Comparison of ENCODE assay signal across 22 cellular contexts in the genomic region with DNA sequence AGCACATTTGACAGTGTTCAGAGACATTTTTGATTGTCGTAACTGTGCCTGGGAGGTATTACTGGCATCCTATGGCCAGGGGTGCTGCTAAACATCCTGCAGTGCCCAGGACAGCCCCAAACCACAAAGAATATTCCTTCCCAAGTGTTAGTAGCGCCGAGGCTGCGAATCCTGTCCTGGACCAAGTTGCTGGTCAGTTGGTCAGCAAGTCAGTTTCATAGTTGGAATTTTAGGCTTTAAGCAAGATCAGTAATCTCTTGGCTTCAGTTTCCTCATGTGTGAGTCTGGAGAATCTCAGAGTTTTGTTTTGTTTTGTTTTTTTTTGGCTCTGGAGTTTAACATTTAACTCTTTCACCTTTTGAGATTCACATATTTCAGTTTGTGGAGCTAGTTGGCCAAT.
A peak's percentile ranks its signal among the peaks of the same experiment; 100 is the strongest.
DNase-seq lines count a peak whose midpoint lies in the region; ATAC-seq, FAIRE-seq and TF ChIP-seq lines count a peak whose summit lies in the region.
"Had no signal": no experiment of that assay in that cellular context is flagged by ENCODE, and none has a peak within 500 bp of the region (broad histone marks: within the 10 kb centered on the region; RNA-seq: fewer than 3 reads in every experiment).

No MANE protein-coding gene starts in this region.

- TF ChIP-seq EP300 in HepG2 (IDR thresholded peaks at IDR 0.05; ENCODE audit: low read depth in 2 of 2, low read length in 2 of 2) (no peak), HepG2 (CRISPR knock-in tag; IDR thresholded peaks at IDR 0.05; ENCODE audit: borderline replicate concordance) (no peak)

- H3K4me2 ChIP-seq in HepG2 (ENCODE audit: low read depth, low read length) (no peak overlapping the region), trophoblast cell (ENCODE audit: low read length) (no peak overlapping the region)

- no peaks in the 10 kb centered on the region for H4K20me1 ChIP-seq in HepG2 (ENCODE audit: insufficient read depth, low read length)

- FAIRE-seq in HepG2 (lab: Jason Lieb, UNC) (no peak), endometrium (lab: Jason Lieb, UNC) (peak; percentile 82), kidney (lab: Jason Lieb, UNC) (no peak)
- FAIRE-seq: GM12891, GM18507, H54 had no signal

- peaks cover 19% of the 10 kb centered on the region for H3K79me1 ChIP-seq in trophoblast cell (ENCODE audit: low read length)

- H2BK5ac ChIP-seq in trophoblast cell (ENCODE audit: low read depth, low read length, poor library complexity) = no peak overlapping the region

- H3K4me3 ChIP-seq in liver (ENCODE audit: low read depth in 1 of 3, low read length in 3 of 3) = no peak overlapping the region
- no peak overlapping the region for H3K4me3 ChIP-seq in HepG2 (replicated peaks in 1 of 3; ENCODE audit: insufficient read depth in 1 of 3, low read depth in 2 of 3, low read length in 3 of 3)
- H3K4me3 ChIP-seq in kidney (ENCODE audit: low read length in 2 of 2) = no peak overlapping the region
- no peak overlapping the region for H3K4me3 ChIP-seq in trophoblast cell (ENCODE audit: low read depth, low read length)
- H3K4me3 ChIP-seq: HAP-1 had no signal

- WGBS in liver = 87% methylated on average over 4 of the region's 4 CpGs
- 100% methylated on average over 2 of the region's 4 CpGs for WGBS in HepG2 (ENCODE audit: low lambda C conversion rate)
- no CpG with 5 or more reads among the region's 4 CpGs for WGBS in trophoblast cell (ENCODE audit: extremely low coverage, insufficient coverage, insufficient read length)

- intact Hi-C loops in HepG2 (cut with micrococcal nuclease; ENCODE audit: unreplicated experiment) = loop anchor here (5.0 to 10.0 kb wide), 2 partner anchors 47 to 525 kb away; no protein-coding TSS in a partner anchor
- intact Hi-C loops in kidney (cut with DNase I) = no loop called here

- H3K79me2 ChIP-seq in HepG2 (ENCODE audit: insufficient read depth, low read length) (no peaks in the 10 kb centered on the region), trophoblast cell (ENCODE audit: control insufficient read depth, insufficient read depth, low read length, poor library complexity) (no peaks in the 10 kb centered on the region)

- CTCF ChIA-PET in HepG2 (lab: Yijun Ruan, JAX; ENCODE audit: low intra/inter-chr PET ratio, low total read pairs) = no interaction called here

- no peak for TF ChIP-seq POLR2A in HepG2 (IDR thresholded peaks at IDR 0.05; ENCODE audit: insufficient read depth in 1 of 2, low read depth in 2 of 2, low read length in 2 of 2)

- no peak for ATAC-seq in HepG2
- ATAC-seq in HG02840 (IDR thresholded peaks at IDR 0.05; ENCODE audit: low FRiP score, unreplicated experiment) = no peak

- no peak overlapping the region for H4K12ac ChIP-seq in trophoblast cell (ENCODE audit: low read depth, low read length)

- no peak overlapping the region for H2AK5ac ChIP-seq in trophoblast cell (ENCODE audit: low read length)

- TF ChIP-seq CTCF in liver (IDR thresholded peaks at IDR 0.05; ENCODE audit: low read depth, low read length, missing input control) (no peak), HepG2 (CRISPR knock-in tag; IDR thresholded peaks at IDR 0.05) (no peak), kidney (IDR thresholded peaks at IDR 0.05; ENCODE audit: borderline replicate concordance, extremely low read depth, insufficient read depth) (no peak)

- no peak overlapping the region for H3K27ac ChIP-seq in liver (ENCODE audit: low read depth in 1 of 2, low read length in 2 of 2)
- no peak overlapping the region for H3K27ac ChIP-seq in HepG2 (ENCODE audit: extremely low read length, insufficient read depth, low read length)
- H3K27ac ChIP-seq in kidney (ENCODE audit: low read depth in 2 of 2, low read length in 2 of 2) = peak overlapping the region; percentile 20 to 37
- peak overlapping the region; percentile 67 for H3K27ac ChIP-seq in trophoblast cell (ENCODE audit: low read depth, low read length)

- no peak overlapping the region for H2BK12ac ChIP-seq in trophoblast cell (ENCODE audit: low read length)

- H3K23ac ChIP-seq in trophoblast cell (ENCODE audit: low read length) = no peak overlapping the region

- H3K9ac ChIP-seq in liver (ENCODE audit: low read depth in 1 of 2, low read length in 2 of 2) (no peak overlapping the region), HepG2 (ENCODE audit: insufficient read depth, low read depth, low read length) (no peak overlapping the region), kidney (ENCODE audit: low read length in 2 of 2) (no peak overlapping the region), trophoblast cell (ENCODE audit: low read length) (no peak overlapping the region)

- DNase-seq in HepG2 (ENCODE audit: low spot score) (no peak), kidney (no peak), trophoblast cell (no peak), NCI-H2227 (lab: John Stamatoyannopoulos, UW; ENCODE audit: unreplicated experiment) (no peak), NCI-H2196 (lab: John Stamatoyannopoulos, UW; ENCODE audit: unreplicated experiment) (no peak)
- DNase-seq: 8988T; C1 segment of cervical spinal cord; Calu3; CD4-positive, alpha-beta memory T cell; COR-L47; DMS53; DMS79 treated with DMSO at 0.1 percent for 48 hours; GF-D8; GOT3; HFFc6 had no signal

- no peak overlapping the region for H4K91ac ChIP-seq in trophoblast cell (ENCODE audit: low read depth, low read length)

- no peak overlapping the region for H3K14ac ChIP-seq in trophoblast cell (ENCODE audit: low read length)

- TF ChIP-seq RAD21 in liver (IDR thresholded peaks at IDR 0.05) (no peak), HepG2 (CRISPR knock-in tag; IDR thresholded peaks at IDR 0.05) (no peak)

- no TSS peak for BruUV-seq in HepG2 (replicated peaks; lab: Mats Ljungman, UMichigan)

- no peak overlapping the region for H3K4ac ChIP-seq in trophoblast cell (ENCODE audit: low read depth, low read length)

- H3K9me3 ChIP-seq in liver (ENCODE audit: control insufficient read depth in 4 of 4, low read length in 3 of 4) (no peaks in the 10 kb centered on the region), HepG2 (ENCODE audit: low read length) (no peaks in the 10 kb centered on the region), kidney (ENCODE audit: control insufficient read depth in 1 of 2, low read length in 2 of 2) (no peaks in the 10 kb centered on the region), trophoblast cell (ENCODE audit: insufficient read depth, low read depth, low read length) (no peaks in the 10 kb centered on the region)
- H3K9me3 ChIP-seq: HAP-1 had no signal

- H3K4me1 ChIP-seq in liver (ENCODE audit: control insufficient read depth in 4 of 4, insufficient read depth in 4 of 4, low read length in 3 of 4) (peaks cover 13 to 30% (median 28%) of the 10 kb centered on the region in 4 donors), HepG2 (ENCODE audit: insufficient read depth, low read length) (peaks cover 44% of the 10 kb centered on the region), kidney (ENCODE audit: control insufficient read depth in 1 of 2, insufficient read depth in 1 of 2, low read depth in 1 of 2, low read length in 2 of 2) (peaks cover 14 to 41% of the 10 kb centered on the region in 2 donors), trophoblast cell (ENCODE audit: control insufficient read depth in 1 of 2, insufficient read depth in 2 of 2, low read length in 2 of 2) (peaks cover 10 to 15% of the 10 kb centered on the region in 2 experiments)

- H3K27me3 ChIP-seq in liver (ENCODE audit: control insufficient read depth in 4 of 4, insufficient read depth in 4 of 4, low read length in 3 of 4) (no peaks in the 10 kb centered on the region), HepG2 (ENCODE audit: control insufficient read depth in 1 of 2, insufficient read depth in 2 of 2, low read length in 2 of 2) (no peaks in the 10 kb centered on the region), trophoblast cell (ENCODE audit: insufficient read depth, low read length) (no peaks in the 10 kb centered on the region)

- no peak overlapping the region for H2BK120ac ChIP-seq in trophoblast cell (ENCODE audit: insufficient read depth, low read length, poor library complexity)

- no peak overlapping the region for H4K8ac ChIP-seq in trophoblast cell (ENCODE audit: low read depth, low read length)

- H3K36me3 ChIP-seq in liver (ENCODE audit: control insufficient read depth in 4 of 4, insufficient read depth in 3 of 4, low read depth in 1 of 4, low read length in 3 of 4) = peaks cover 0 to 14% (median 5%) of the 10 kb centered on the region in 4 donors
- peaks cover 17 to 31% of the 10 kb centered on the region in 2 experiments for H3K36me3 ChIP-seq in HepG2 (replicated peaks in 1 of 2; ENCODE audit: control insufficient read depth in 1 of 2, insufficient read depth in 2 of 2, low read length in 2 of 2)
- H3K36me3 ChIP-seq in kidney (ENCODE audit: control insufficient read depth in 1 of 2, insufficient read depth in 2 of 2, low read length in 2 of 2) = peaks cover 12 to 39% of the 10 kb centered on the region in 2 donors
- peaks cover 5 to 10% of the 10 kb centered on the region in 2 experiments for H3K36me3 ChIP-seq in trophoblast cell (ENCODE audit: control insufficient read depth in 1 of 2, insufficient read depth in 2 of 2, low read length in 2 of 2)

- in situ Hi-C loops in HepG2 (cut with HindIII; ENCODE audit: extremely low pct_ligation_motif_present, low pct_unique_long_range_greater_than_20kb) = loop anchor here (10.0 to 25.0 kb wide), 2 partner anchors 248 to 755 kb away; a partner anchor contains a TSS

- H2AFZ ChIP-seq in HepG2 (ENCODE audit: low read length) (no peak overlapping the region), trophoblast cell (ENCODE audit: insufficient read depth, low read length, poor library complexity) (no peak overlapping the region)

- no peak overlapping the region for H3K18ac ChIP-seq in trophoblast cell (ENCODE audit: low read length)

- POLR2A ChIA-PET in HepG2 (lab: Yijun Ruan, JAX) = interaction anchor here (0.6 kb wide), 1 partner anchor 13 kb away, joined by 3 read pairs; no protein-coding TSS in a partner anchor

TF ChIP-seq in liver, 16 proteins besides CTCF, POLR2A, EP300 and RAD21:
- TF ChIP-seq SP1 (IDR thresholded peaks at IDR 0.05) (no peak), NR2F2 (IDR thresholded peaks at IDR 0.05) (peak; percentile 41)

Comparison
In these comparisons a context has a peak if more than half of its experiments do, and no peak if none do; other contexts are left out.
1. H3K27ac ChIP-seq: peak in kidney (2 of 2) and trophoblast cell (single experiment); none in liver (0 of 2) and HepG2 (single experiment).